Comparison of ENCODE assay signal across 18 cellular contexts in genomic region chr22:49359061-49359460, GRCh38.
DNase-seq lines count a peak whose midpoint lies in the region; ATAC-seq, FAIRE-seq and TF ChIP-seq lines count a peak whose summit lies in the region.
"Had no signal": no experiment of that assay in that cellular context is flagged by ENCODE, and none has a peak within 500 bp of the region (broad histone marks: within the 10 kb centered on the region; RNA-seq: fewer than 3 reads in every experiment).

No MANE protein-coding gene starts in this region.

- no peaks in the 10 kb centered on the region for H4K20me1 ChIP-seq in DOHH2 (ENCODE audit: control insufficient read depth, insufficient read depth, low read depth, low read length)

- H3K36me3 ChIP-seq in DOHH2 (ENCODE audit: control insufficient read depth, low read length): no peaks in the 10 kb centered on the region
- no peaks in the 10 kb centered on the region for H3K36me3 ChIP-seq in upper lobe of right lung
- H3K36me3 ChIP-seq: HAP-1 had no signal

- H3K27me3 Mint-ChIP-seq in osteocyte (ENCODE audit: unreplicated experiment): no peaks in the 10 kb centered on the region
- H3K27me3 Mint-ChIP-seq in activated CD4-positive, alpha-beta memory T cell treated with anti-CD3 and anti-CD28 coated beads, Interleukin-2, amount 10 ng/mL, durations not matched to agents 7 days and 5 days: peaks cover 18% of the 10 kb centered on the region

- intact Hi-C loops in upper lobe of right lung (cut with DNase I): no loop called here

- POLR2A ChIA-PET in activated CD4-positive, alpha-beta memory T cell treated with anti-CD3 and anti-CD28 coated beads, Interleukin-2, amount 10 ng/mL, durations not matched to agents 7 days and 5 days (lab: Charles Lee): no interaction called here

- H3K4me1 ChIP-seq in DOHH2 (ENCODE audit: control insufficient read depth, low read length) (peaks cover 64% of the 10 kb centered on the region), upper lobe of right lung (no peaks in the 10 kb centered on the region)
- H3K4me1 ChIP-seq: Caco-2, HAP-1 had no signal

- peaks cover 16% of the 10 kb centered on the region for H3K4me1 Mint-ChIP-seq in osteocyte (ENCODE audit: unreplicated experiment)
- no peaks in the 10 kb centered on the region for H3K4me1 Mint-ChIP-seq in activated CD4-positive, alpha-beta memory T cell treated with anti-CD3 and anti-CD28 coated beads, Interleukin-2, amount 10 ng/mL, durations not matched to agents 7 days and 5 days
- H3K4me1 Mint-ChIP-seq: CD14-positive monocyte; CD8-positive, alpha-beta memory T cell had no signal

- peak; percentile 5 for DNase-seq in coronary artery (ENCODE audit: low spot score)
- peak; percentile 42 for DNase-seq in osteocyte (ENCODE audit: extremely low spot score, unreplicated experiment)
- DNase-seq in upper lobe of right lung: peak; percentile 28
- no peak for DNase-seq in HTR-8/SVneo (ENCODE audit: insufficient read length, low spot score)
- DNase-seq in NCI-H510A treated with DMSO at 0.1 percent for 48 hours (lab: John Stamatoyannopoulos, UW): no peak
- DNase-seq in activated CD4-positive, alpha-beta memory T cell treated with anti-CD3 and anti-CD28 coated beads, Interleukin-2, amount 10 ng/mL, durations not matched to agents 7 days and 5 days: no peak
- DNase-seq: Caco-2; CD8-positive, alpha-beta memory T cell; DND-41; GF-D8 had no signal

- no peaks in the 10 kb centered on the region for H3K9me3 Mint-ChIP-seq in osteocyte (ENCODE audit: unreplicated experiment)
- no peaks in the 10 kb centered on the region for H3K9me3 Mint-ChIP-seq in activated CD4-positive, alpha-beta memory T cell treated with anti-CD3 and anti-CD28 coated beads, Interleukin-2, amount 10 ng/mL, durations not matched to agents 7 days and 5 days
- H3K9me3 Mint-ChIP-seq: CD8-positive, alpha-beta memory T cell had no signal

- CTCF ChIA-PET in activated CD4-positive, alpha-beta memory T cell treated with anti-CD3 and anti-CD28 coated beads, Interleukin-2, amount 10 ng/mL, durations not matched to agents 7 days and 5 days (lab: Charles Lee): no interaction called here

- no peaks in the 10 kb centered on the region for H3K79me2 ChIP-seq in DOHH2 (ENCODE audit: control insufficient read depth, low read length)

- H3K4me3 ChIP-seq in DOHH2 (ENCODE audit: low read length) (peak overlapping the region; percentile 32), coronary artery (no peak overlapping the region), upper lobe of right lung (no peak overlapping the region)
- H3K4me3 ChIP-seq: HAP-1 had no signal

- peak overlapping the region; percentile 74 for H3K27ac ChIP-seq in DOHH2 (ENCODE audit: low read depth, low read length)
- H3K27ac ChIP-seq in coronary artery: no peak overlapping the region
- no peak overlapping the region for H3K27ac ChIP-seq in upper lobe of right lung

- no peak for FAIRE-seq in HTR-8/SVneo (lab: Jason Lieb, UNC)
- FAIRE-seq: A204.1, GM19239, H1, HepG2 had no signal

- H3K9me2 ChIP-seq in DOHH2 (replicated peaks; ENCODE audit: control insufficient read depth, low read length): no peaks in the 10 kb centered on the region

- H3K36me3 Mint-ChIP-seq in osteocyte (ENCODE audit: unreplicated experiment): no peaks in the 10 kb centered on the region
- H3K36me3 Mint-ChIP-seq in activated CD4-positive, alpha-beta memory T cell treated with anti-CD3 and anti-CD28 coated beads, Interleukin-2, amount 10 ng/mL, durations not matched to agents 7 days and 5 days (ENCODE audit: low read depth): no peaks in the 10 kb centered on the region
- H3K36me3 Mint-ChIP-seq: CD14-positive monocyte; CD8-positive, alpha-beta memory T cell had no signal

- peaks cover 9% of the 10 kb centered on the region for H3F3A ChIP-seq in DOHH2 (ENCODE audit: control insufficient read depth, insufficient read depth)

- ATAC-seq in upper lobe of right lung: no peak
- ATAC-seq: HepG2 had no signal

- TF ChIP-seq CTCF in DOHH2 (IDR thresholded peaks at IDR 0.05; ENCODE audit: low read depth, low read length, poor library complexity, severe bottlenecking): no peak
- TF ChIP-seq CTCF in coronary artery (IDR thresholded peaks at IDR 0.05): no peak
- TF ChIP-seq CTCF in osteocyte (IDR thresholded peaks at IDR 0.05): no peak
- no peak for TF ChIP-seq CTCF in upper lobe of right lung (IDR thresholded peaks at IDR 0.05)

- H3K9me3 ChIP-seq in DOHH2 (ENCODE audit: control insufficient read depth, insufficient read depth, low read length) (peaks cover 7% of the 10 kb centered on the region), upper lobe of right lung (no peaks in the 10 kb centered on the region)
- H3K9me3 ChIP-seq: Caco-2, HAP-1 had no signal

- peak overlapping the region; percentile 51 for H3K4me2 ChIP-seq in DOHH2 (ENCODE audit: low read length)

- no peak overlapping the region for H3K27ac Mint-ChIP-seq in osteocyte (ENCODE audit: unreplicated experiment)
- no peak overlapping the region for H3K27ac Mint-ChIP-seq in activated CD4-positive, alpha-beta memory T cell treated with anti-CD3 and anti-CD28 coated beads, Interleukin-2, amount 10 ng/mL, durations not matched to agents 7 days and 5 days
- H3K27ac Mint-ChIP-seq: B cell, CD14-positive monocyte had no signal

- H3K27me3 ChIP-seq in DOHH2 (ENCODE audit: control insufficient read depth, low read length) (no peaks in the 10 kb centered on the region), upper lobe of right lung (peaks cover 27% of the 10 kb centered on the region)

- H3K4me3 Mint-ChIP-seq in osteocyte (ENCODE audit: unreplicated experiment): no peak overlapping the region
- no peak overlapping the region for H3K4me3 Mint-ChIP-seq in activated CD4-positive, alpha-beta memory T cell treated with anti-CD3 and anti-CD28 coated beads, Interleukin-2, amount 10 ng/mL, durations not matched to agents 7 days and 5 days
- H3K4me3 Mint-ChIP-seq: B cell; CD8-positive, alpha-beta memory T cell had no signal

Comparison
In these comparisons a context has a peak if more than half of its experiments do, and no peak if none do; other contexts are left out.
1. DNase-seq: peak in coronary artery (single experiment), osteocyte (single experiment) and upper lobe of right lung (single experiment); none in HTR-8/SVneo (single experiment), NCI-H510A treated with DMSO at 0.1 percent for 48 hours (single experiment) and activated CD4-positive, alpha-beta memory T cell treated with anti-CD3 and anti-CD28 coated beads, Interleukin-2, amount 10 ng/mL, durations not matched to agents 7 days and 5 days (single experiment).